In the genomic region with DNA sequence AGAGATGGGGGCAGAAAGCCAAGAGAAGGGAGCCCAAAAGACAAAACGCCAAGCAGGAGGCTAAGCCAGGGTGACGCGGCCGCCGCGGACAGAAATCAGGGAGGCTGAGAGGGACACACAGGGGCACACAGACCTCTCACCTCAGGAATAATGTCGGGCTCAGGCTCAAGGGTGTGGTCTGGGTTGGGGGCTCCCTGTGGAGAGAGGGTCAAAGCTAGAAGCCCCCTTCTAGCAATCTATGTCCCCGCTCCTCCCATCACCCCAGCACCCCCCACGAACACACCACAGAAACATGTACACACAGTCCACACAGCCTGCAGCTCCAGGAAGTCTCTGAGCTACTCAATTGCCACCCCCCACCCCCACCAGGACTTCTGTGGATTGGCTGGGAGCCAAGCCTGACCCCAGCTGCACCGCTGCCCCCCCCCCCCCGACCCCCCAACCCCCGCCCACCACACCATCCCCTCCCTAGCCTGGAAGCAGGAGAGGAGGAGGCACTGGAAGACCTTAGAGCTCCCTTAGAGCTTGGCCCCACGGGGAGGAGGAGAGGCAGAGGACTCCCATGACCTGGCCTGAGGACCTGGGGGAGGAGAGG, we compare ENCODE assay signal across 8 cellular contexts. TPM values are rescaled to one million over a fixed set of nuclear protein-coding genes. Genes with fewer than 3 reads are reported as not detected.
A peak's percentile ranks its signal among the peaks of the same experiment; 100 is the strongest.
DNase-seq lines count a peak whose midpoint lies in the region; ATAC-seq, FAIRE-seq and TF ChIP-seq lines count a peak whose summit lies in the region.

No MANE protein-coding gene starts in this region.

- peak overlapping the region; percentile 90 for H3K4me3 ChIP-seq in CD8-positive, alpha-beta T cell (ENCODE audit: low read depth, low read length)
- H3K4me3 ChIP-seq in dorsolateral prefrontal cortex: peak overlapping the region in 32 of 59 donors; percentile 1 to 95 (median 27)

- peak in 4 of 7 experiments; percentile 50 to 69 (median 58) for DNase-seq in CD8-positive, alpha-beta T cell
- DNase-seq in NCI-H226: peak; percentile 81
- no peak for DNase-seq in dorsolateral prefrontal cortex
- DNase-seq in natural killer cell: peak; percentile 18
- no peak for DNase-seq in mucosa of gallbladder (ENCODE audit: low spot score)
- DNase-seq in frontal cortex (ENCODE audit: low spot score in 2 of 2): no peak
- DNase-seq in MV-4-11 (lab: John Stamatoyannopoulos, UW): no peak

- no peaks in the 10 kb centered on the region for H3K27me3 ChIP-seq in CD8-positive, alpha-beta T cell (ENCODE audit: insufficient read depth, low read length)
- no peaks in the 10 kb centered on the region for H3K27me3 ChIP-seq in dorsolateral prefrontal cortex

- no peak for TF ChIP-seq CTCF in CD8-positive, alpha-beta T cell (IDR thresholded peaks at IDR 0.05)
- TF ChIP-seq CTCF in dorsolateral prefrontal cortex (IDR thresholded peaks at IDR 0.05 in 54 of 56, conservative IDR thresholded peaks at IDR 0.05 in 2 of 56; ENCODE audit: low read depth in 1 of 56, partially characterized antibody in 56 of 56) (no peak), natural killer cell (IDR thresholded peaks at IDR 0.05) (no peak)

- CTCF ChIA-PET in CD8-positive, alpha-beta T cell (lab: Charles Lee): interaction anchor here (0.6 kb wide), 1 partner anchor 35 kb away, joined by 3 read pairs; the partner anchor contains the start of gene CXCR5

- peak overlapping the region; percentile 100 for H3K4me3 Mint-ChIP-seq in CD8-positive, alpha-beta T cell
- H3K4me3 Mint-ChIP-seq in natural killer cell: peak overlapping the region; percentile 81

- no peaks in the 10 kb centered on the region for H3K27me3 Mint-ChIP-seq in CD8-positive, alpha-beta T cell (ENCODE audit: low read depth)
- no peaks in the 10 kb centered on the region for H3K27me3 Mint-ChIP-seq in natural killer cell (ENCODE audit: low read depth in 2 of 2)

- peaks cover 78% of the 10 kb centered on the region for H3K4me1 Mint-ChIP-seq in CD8-positive, alpha-beta T cell (ENCODE audit: low read depth)
- peaks cover 81 to 91% of the 10 kb centered on the region in 2 donors for H3K4me1 Mint-ChIP-seq in natural killer cell

- no peaks in the 10 kb centered on the region for H3K9me3 Mint-ChIP-seq in CD8-positive, alpha-beta T cell
- no peaks in the 10 kb centered on the region for H3K9me3 Mint-ChIP-seq in natural killer cell

- H3K36me3 Mint-ChIP-seq in CD8-positive, alpha-beta T cell: peaks cover 50% of the 10 kb centered on the region
- H3K36me3 Mint-ChIP-seq in natural killer cell: no peaks in the 10 kb centered on the region

- peak overlapping the region; percentile 94 for H3K27ac ChIP-seq in CD8-positive, alpha-beta T cell (ENCODE audit: low read depth, low read length)
- peak overlapping the region in 54 of 59 donors; percentile 27 to 98 (median 92) for H3K27ac ChIP-seq in dorsolateral prefrontal cortex

- POLR2A ChIA-PET in CD8-positive, alpha-beta T cell (lab: Charles Lee): interaction anchor here (0.5 kb wide), 1 partner anchor 557 kb away, joined by 3 read pairs; no protein-coding TSS in a partner anchor

- intact Hi-C loops in CD8-positive, alpha-beta T cell (cut with DNase I, micrococcal nuclease): no loop called here
- intact Hi-C loops in dorsolateral prefrontal cortex (cut with DNase I) (no loop called here), natural killer cell (cut with micrococcal nuclease) (no loop called here)

- no peaks in the 10 kb centered on the region for H3K9me3 ChIP-seq in CD8-positive, alpha-beta T cell (ENCODE audit: low read length)

- ATAC-seq in CD8-positive, alpha-beta T cell: no peak
- no peak for ATAC-seq in natural killer cell
- ATAC-seq in HG03097 (IDR thresholded peaks at IDR 0.05; ENCODE audit: low FRiP score, unreplicated experiment): no peak

- H3K4me1 ChIP-seq in CD8-positive, alpha-beta T cell (ENCODE audit: insufficient read depth, low read length): peaks cover 74% of the 10 kb centered on the region

- H3K36me3 ChIP-seq in CD8-positive, alpha-beta T cell (ENCODE audit: insufficient read depth, low read length): no peaks in the 10 kb centered on the region

- FAIRE-seq in frontal cortex (lab: Jason Lieb, UNC): no peak

- peak overlapping the region; percentile 99 for H3K27ac Mint-ChIP-seq in CD8-positive, alpha-beta T cell
- H3K27ac Mint-ChIP-seq in natural killer cell: peak overlapping the region; percentile 95 to 96

RNA-seq across cellular contexts. Expression of gene BCL9L, which starts 6.9 kb away (rescaled TPM):
- total RNA-seq in CD8-positive, alpha-beta T cell: 100 to 1,000 TPM; 437 to 439 TPM
- 10 to 100 TPM; 18.7 to 59.0 (median 28.4) TPM for total RNA-seq in dorsolateral prefrontal cortex
- 100 to 1,000 TPM; 221 to 255 (median 234) TPM for total RNA-seq in natural killer cell
- 107 TPM for total RNA-seq in mucosa of gallbladder
- total RNA-seq in frontal cortex: 8.6 TPM

RNA-seq across cellular contexts. Expression of gene CXCR5, which starts 35.1 kb away (rescaled TPM):
- 1 to 10 TPM; 7.6 to 8.0 TPM for total RNA-seq in CD8-positive, alpha-beta T cell
- total RNA-seq in dorsolateral prefrontal cortex (not detected), natural killer cell (1 to 10 TPM in 1 of 3 donors, under 1 TPM in 2; 0.56 to 1.3 (median 0.86) TPM), mucosa of gallbladder (0.06 TPM), frontal cortex (not detected)

RNA-seq across cellular contexts. Expression of gene UPK2, which starts 37.3 kb away (rescaled TPM):
- total RNA-seq in CD8-positive, alpha-beta T cell: not detected
- 1 to 10 TPM in 3 of 120 experiments, under 1 TPM in 24, not detected in 93; 0.43 to 1.2 (median 0.59) TPM for total RNA-seq in dorsolateral prefrontal cortex
- under 1 TPM in 2 of 3 donors, not detected in 1; 0.40 to 0.41 TPM for total RNA-seq in natural killer cell
- total RNA-seq in mucosa of gallbladder: not detected
- not detected for total RNA-seq in frontal cortex

RNA-seq across cellular contexts. Expression of gene FOXR1, which starts 52.8 kb away (rescaled TPM):
- total RNA-seq in CD8-positive, alpha-beta T cell: not detected
- total RNA-seq in dorsolateral prefrontal cortex (under 1 TPM in 1 of 120 experiments, not detected in 119; 0.44 TPM), natural killer cell (not detected), mucosa of gallbladder (not detected), frontal cortex (not detected)

Comparison
In these comparisons a context has a peak if more than half of its experiments do, and no peak if none do; other contexts are left out.
1. DNase-seq: peak in CD8-positive, alpha-beta T cell (4 of 7), NCI-H226 (single experiment) and natural killer cell (single experiment); none in dorsolateral prefrontal cortex (0 of 10), mucosa of gallbladder (single experiment), frontal cortex (0 of 2) and MV-4-11 (single experiment).